17 cellular contexts compared by ENCODE assay signal in genomic region chr12:69341328-69341727, GRCh38. TPM values are rescaled to one million over a fixed set of nuclear protein-coding genes. Genes with fewer than 3 reads are reported as not detected.
DNase-seq lines count a peak whose midpoint lies in the region; ATAC-seq and TF ChIP-seq lines count a peak whose summit lies in the region.
"Had no signal": no experiment of that assay in that cellular context is flagged by ENCODE, and none has a peak within 500 bp of the region (broad histone marks: within the 10 kb centered on the region; RNA-seq: fewer than 3 reads in every experiment).

No MANE protein-coding gene starts in this region.

- intact Hi-C loops in left ventricle myocardium superior (cut with micrococcal nuclease) (no loop called here), left ventricle myocardium inferior (cut with micrococcal nuclease) (no loop called here), right cardiac atrium (cut with DNase I) (no loop called here)

- ATAC-seq in left ventricle myocardium superior (peak; percentile 48), right cardiac atrium (peak; percentile 39 to 51), HG03342 (IDR thresholded peaks at IDR 0.05; ENCODE audit: unreplicated experiment) (no peak)
- ATAC-seq: activated T-helper 17 cell treated with anti-CD3 and anti-CD28 coated beads, Interleukin-2, amount 50 U/mL, for 72 hours had no signal

- H3K4me3 Mint-ChIP-seq in endothelial cell (ENCODE audit: unreplicated experiment) = no peak overlapping the region
- H3K4me3 Mint-ChIP-seq: activated T-helper 17 cell treated with anti-CD3 and anti-CD28 coated beads, Interleukin-2, amount 50 U/mL, for 72 hours had no signal

- H3K27ac Mint-ChIP-seq in endothelial cell (ENCODE audit: unreplicated experiment) = no peak overlapping the region
- H3K27ac Mint-ChIP-seq: activated T-helper 17 cell treated with anti-CD3 and anti-CD28 coated beads, Interleukin-2, amount 50 U/mL, for 72 hours had no signal

- 73% methylated on average over 5 of the region's 5 CpGs for WGBS in right cardiac atrium

- H3K36me3 ChIP-seq in left ventricle myocardium inferior = no peaks in the 10 kb centered on the region
- H3K36me3 ChIP-seq: adrenal gland, thoracic aorta, WERI-Rb-1 had no signal

- no peaks in the 10 kb centered on the region for H3K27me3 ChIP-seq in left ventricle myocardium inferior (ENCODE audit: low read depth)
- no peaks in the 10 kb centered on the region for H3K27me3 ChIP-seq in right cardiac atrium (ENCODE audit: control insufficient read depth, insufficient read depth)
- H3K27me3 ChIP-seq: adrenal gland had no signal

- H3K36me3 Mint-ChIP-seq in endothelial cell (ENCODE audit: low read depth, unreplicated experiment) = no peaks in the 10 kb centered on the region

- peaks cover 2% of the 10 kb centered on the region for H3K4me1 Mint-ChIP-seq in endothelial cell (ENCODE audit: unreplicated experiment)
- H3K4me1 Mint-ChIP-seq: activated T-helper 17 cell treated with anti-CD3 and anti-CD28 coated beads, Interleukin-2, amount 50 U/mL, for 72 hours had no signal

- TF ChIP-seq CTCF in left ventricle myocardium inferior (IDR thresholded peaks at IDR 0.05; ENCODE audit: borderline replicate concordance) (no peak), endothelial cell (IDR thresholded peaks at IDR 0.05; ENCODE audit: unreplicated experiment) (no peak), GM10266 (IDR thresholded peaks at IDR 0.05; ENCODE audit: control insufficient read depth, insufficient read depth, low read depth, missing control alignments) (no peak)

- H3K9me3 ChIP-seq in left ventricle myocardium inferior (replicated peaks) (no peaks in the 10 kb centered on the region), right cardiac atrium (ENCODE audit: control insufficient read depth, low read length) (no peaks in the 10 kb centered on the region)
- H3K9me3 ChIP-seq: adrenal gland, thoracic aorta had no signal

- no peak for DNase-seq in left ventricle myocardium superior
- DNase-seq in left ventricle myocardium inferior = no peak
- peak; percentile 53 for DNase-seq in SIG-M5 (lab: John Stamatoyannopoulos, UW)
- peak in 1 of 3 donors; percentile 41 for DNase-seq in right cardiac atrium
- DNase-seq in DMS153 treated with DMSO at 0.1 percent for 48 hours (lab: John Stamatoyannopoulos, UW; ENCODE audit: unreplicated experiment) = no peak
- DNase-seq in endothelial cell (ENCODE audit: low spot score) = no peak
- DNase-seq in GM10266 (ENCODE audit: extremely low spot score) = no peak
- DNase-seq: ACHN; activated CD8-positive, alpha-beta memory T cell treated with anti-CD3 and anti-CD28 coated beads for 24 hours; mesenchymal stem cell; NCI-H1417 treated with DMSO at 0.1 percent for 48 hours; stimulated activated CD4-positive, alpha-beta T cell treated with anti-CD3 and anti-CD28 coated beads, Interleukin-1b, Interleukin-23, amount 100 ng/mL, for 48 hours; WERI-Rb-1 had no signal

- H3K27me3 Mint-ChIP-seq in endothelial cell (ENCODE audit: unreplicated experiment) = no peaks in the 10 kb centered on the region
- H3K27me3 Mint-ChIP-seq: activated T-helper 17 cell treated with anti-CD3 and anti-CD28 coated beads, Interleukin-2, amount 50 U/mL, for 72 hours had no signal

- H3K4me1 ChIP-seq in left ventricle myocardium inferior (peaks cover 3% of the 10 kb centered on the region), right cardiac atrium (ENCODE audit: control insufficient read depth, insufficient read depth, low read length) (no peaks in the 10 kb centered on the region)

- H3K4me3 ChIP-seq in left ventricle myocardium inferior = no peak overlapping the region
- no peak overlapping the region for H3K4me3 ChIP-seq in right cardiac atrium (ENCODE audit: low read length)
- H3K4me3 ChIP-seq: adrenal gland, thoracic aorta had no signal

- H3K9me3 Mint-ChIP-seq in endothelial cell (ENCODE audit: unreplicated experiment) = no peaks in the 10 kb centered on the region
- H3K9me3 Mint-ChIP-seq: activated T-helper 17 cell treated with anti-CD3 and anti-CD28 coated beads, Interleukin-2, amount 50 U/mL, for 72 hours had no signal

- H3K27ac ChIP-seq in left ventricle myocardium inferior (replicated peaks) (no peak overlapping the region), right cardiac atrium (ENCODE audit: low read length) (no peak overlapping the region)
- H3K27ac ChIP-seq: adrenal gland, thoracic aorta, WERI-Rb-1 had no signal

RNA-seq across cellular contexts. Expression of gene LYZ, which starts 6.9 kb away (rescaled TPM):
- 51.1 TPM for total RNA-seq in left ventricle myocardium superior
- total RNA-seq in left ventricle myocardium inferior = 30.8 TPM
- 100 to 1,000 TPM in 1 of 4 donors, 10 to 100 TPM in 3; 23.7 to 121 (median 49.5) TPM for total RNA-seq in right cardiac atrium
- polyA plus RNA-seq in right cardiac atrium = 16.5 TPM
- total RNA-seq in endothelial cell (ENCODE audit: unreplicated experiment) = 3.6 TPM

RNA-seq across cellular contexts. Expression of gene YEATS4, which starts 18.2 kb away (rescaled TPM):
- total RNA-seq in left ventricle myocardium superior (12.8 TPM), left ventricle myocardium inferior (12.8 TPM), right cardiac atrium (10 to 100 TPM in 2 of 4 donors, 1 to 10 TPM in 2; 6.8 to 15.2 (median 10.8) TPM), endothelial cell (ENCODE audit: unreplicated experiment) (16.8 TPM)
- 11.5 TPM for polyA plus RNA-seq in right cardiac atrium
